Comparison of ENCODE assay signal across 8 cellular contexts in the genomic region with DNA sequence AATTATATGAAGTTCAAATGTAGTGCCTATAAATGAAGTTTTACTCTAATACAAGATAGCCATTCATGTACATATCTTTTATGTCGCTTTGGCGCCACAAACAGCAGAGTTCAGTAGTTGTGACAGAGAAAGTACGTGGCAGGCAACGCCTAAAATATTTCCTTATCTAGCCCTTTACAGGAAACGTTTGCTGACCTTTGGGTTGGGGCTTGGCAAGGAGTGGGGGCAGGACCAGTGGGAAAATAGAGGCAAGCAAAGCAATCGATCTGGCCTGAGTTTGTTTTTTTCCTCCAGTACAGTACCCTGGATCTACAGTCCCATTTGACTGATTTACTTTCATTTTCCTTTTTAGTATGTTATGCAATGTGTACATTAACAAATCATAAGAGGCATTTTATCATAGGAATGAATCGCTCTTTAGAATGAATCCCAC. TPM values are rescaled to one million over a fixed set of nuclear protein-coding genes. Genes with fewer than 3 reads are reported as not detected.
DNase-seq lines count a peak whose midpoint lies in the region; ATAC-seq and TF ChIP-seq lines count a peak whose summit lies in the region.

No MANE protein-coding gene starts in this region.

- TF ChIP-seq POLR2A in NB4 (IDR thresholded peaks at IDR 0.05; ENCODE audit: extremely low read depth, insufficient read length) = no peak

- peaks cover 14% of the 10 kb centered on the region for H3K27me3 Mint-ChIP-seq in mesothelial cell of epicardium (ENCODE audit: low read depth)

- peak overlapping the region; percentile 69 for H3K4me3 ChIP-seq in NB4 (ENCODE audit: low read depth, low read length)
- peak overlapping the region; percentile 29 for H3K4me3 ChIP-seq in astrocyte of the spinal cord (ENCODE audit: low read depth, low read length)
- no peak overlapping the region for H3K4me3 ChIP-seq in H7 (ENCODE audit: insufficient read depth, low read depth, low read length)

- no peaks in the 10 kb centered on the region for H3K36me3 ChIP-seq in H7 (replicated peaks; ENCODE audit: control insufficient read depth, insufficient read depth, low read length)

- H3K27me3 ChIP-seq in H7 (ENCODE audit: control insufficient read depth, insufficient read depth, low read length) = no peaks in the 10 kb centered on the region

- peak overlapping the region; percentile 3 for H3K27ac Mint-ChIP-seq in mesothelial cell of epicardium

- TF ChIP-seq CTCF in NB4 (IDR thresholded peaks at IDR 0.05; ENCODE audit: low read depth, low read length) = no peak
- TF ChIP-seq CTCF in astrocyte of the spinal cord (IDR thresholded peaks at IDR 0.05; ENCODE audit: low read depth, low read length) = no peak
- TF ChIP-seq CTCF in mesothelial cell of epicardium (IDR thresholded peaks at IDR 0.05; ENCODE audit: unreplicated experiment) = no peak

- H3K9me3 Mint-ChIP-seq in mesothelial cell of epicardium = no peaks in the 10 kb centered on the region

- peak; percentile 93 for ATAC-seq in HG02678 (IDR thresholded peaks at IDR 0.05; ENCODE audit: unreplicated experiment)

- H3K4me3 Mint-ChIP-seq in mesothelial cell of epicardium = peak overlapping the region; percentile 6

- H3K36me3 Mint-ChIP-seq in mesothelial cell of epicardium = no peaks in the 10 kb centered on the region

- DNase-seq in NCI-H510A treated with DMSO at 0.1 percent for 48 hours (lab: John Stamatoyannopoulos, UW) (peak; percentile 13), NCI-H510A (lab: John Stamatoyannopoulos, UW) (no peak), NB4 (ENCODE audit: low read depth) (peak; percentile 69), astrocyte of the spinal cord (ENCODE audit: low read depth, low spot score) (no peak), mesothelial cell of epicardium (ENCODE audit: low spot score in 2 of 2, unreplicated experiment in 2 of 2) (no peak), G401 (ENCODE audit: low spot score) (no peak), H7 (no peak)

- peaks cover 14% of the 10 kb centered on the region for H3K4me1 Mint-ChIP-seq in mesothelial cell of epicardium

- in situ Hi-C loops in astrocyte of the spinal cord (cut with HindIII; ENCODE audit: low sequenced_read_pairs) (no loop called here), G401 (cut with HindIII; ENCODE audit: low sequenced_read_pairs) (no loop called here)

RNA-seq across cellular contexts. Expression of a gene that starts 13.1 kb away (rescaled TPM):
- total RNA-seq in mesothelial cell of epicardium = not detected in 3 replicates
- not detected in 2 replicates for total RNA-seq in G401 (2014; rRNA removed; shearing (Covaris generic))
- total RNA-seq in H7 (2014; rRNA removed; shearing (Covaris generic)) = 0.10 TPM in 1 of 2 replicates, not detected in the other

Comparison
In these comparisons a context has a peak if more than half of its experiments do, and no peak if none do; other contexts are left out.
1. DNase-seq: peak in NCI-H510A treated with DMSO at 0.1 percent for 48 hours (single experiment) and NB4 (single experiment); none in NCI-H510A (single experiment), astrocyte of the spinal cord (single experiment), mesothelial cell of epicardium (0 of 2), G401 (single experiment) and H7 (single experiment).